In genomic region chr2:73779472-73780241, GRCh38 we compare ENCODE assay signal across 8 cellular contexts.
DNase-seq lines count a peak whose midpoint lies in the region; ATAC-seq and TF ChIP-seq lines count a peak whose summit lies in the region.

DUSP11 (minus strand) TSS chr2:73780103; CDS start chr2:73779974, 129 bp downstream.

- TF ChIP-seq CTCF in choroid plexus epithelial cell (conservative IDR thresholded peaks at IDR 0.05; ENCODE audit: low read depth, low read length): peak; percentile 92

- peak; percentile 97 for DNase-seq in Ammon's horn (ENCODE audit: low spot score)
- peak; percentile 72 for DNase-seq in NCI-H510A (lab: John Stamatoyannopoulos, UW)
- peak; percentile 95 to 98 for DNase-seq in activated CD4-positive, alpha-beta T cell treated with anti-CD3 and anti-CD28 coated beads for 24 hours (ENCODE audit: low read depth in 2 of 2)
- DNase-seq in choroid plexus epithelial cell (ENCODE audit: low read depth): peak; percentile 96
- peak; percentile 95 for DNase-seq in kidney tubule cell (ENCODE audit: low spot score)
- peak; percentile 94 to 97 for DNase-seq in stimulated activated CD4-positive, alpha-beta T cell treated with anti-CD3 and anti-CD28 coated beads, Interleukin-1b, Interleukin-23, amount 100 ng/mL, for 4 hours (ENCODE audit: low read depth in 2 of 2)

- H3K4me3 ChIP-seq in choroid plexus epithelial cell (ENCODE audit: low read depth, low read length): peak within 1 kb of the TSS; percentile 93

- ATAC-seq in GM19043 (IDR thresholded peaks at IDR 0.05; ENCODE audit: low read depth, unreplicated experiment) (peak; percentile 98), HG03432 (IDR thresholded peaks at IDR 0.05; ENCODE audit: unreplicated experiment) (peak; percentile 98)

Comparison
In these comparisons a context has a peak if more than half of its experiments do, and no peak if none do; other contexts are left out.
1. Peak in every context shown above with its lines: DNase-seq, ATAC-seq and H3K4me3 ChIP-seq.